In genomic region chr2:143263045-143263625, GRCh38 we compare ENCODE assay signal across 1 cellular context.
TF ChIP-seq lines count a peak whose summit lies in the region.

No MANE protein-coding gene starts in this region.

TF ChIP-seq in HepG2, 621 proteins besides CTCF, POLR2A, EP300 and RAD21 (continued from another document):
- TF ChIP-seq ZNF280D (CRISPR knock-in tag; IDR thresholded peaks at IDR 0.05) (no peak), ZUFSP (CRISPR knock-in tag; IDR thresholded peaks at IDR 0.05; ENCODE audit: borderline replicate concordance) (no peak), MLLT10 (CRISPR knock-in tag; IDR thresholded peaks at IDR 0.05) (no peak), HOXA5 (CRISPR knock-in tag; IDR thresholded peaks at IDR 0.05) (no peak)
